ENCODE assay signal across 8 cellular contexts in the genomic region with DNA sequence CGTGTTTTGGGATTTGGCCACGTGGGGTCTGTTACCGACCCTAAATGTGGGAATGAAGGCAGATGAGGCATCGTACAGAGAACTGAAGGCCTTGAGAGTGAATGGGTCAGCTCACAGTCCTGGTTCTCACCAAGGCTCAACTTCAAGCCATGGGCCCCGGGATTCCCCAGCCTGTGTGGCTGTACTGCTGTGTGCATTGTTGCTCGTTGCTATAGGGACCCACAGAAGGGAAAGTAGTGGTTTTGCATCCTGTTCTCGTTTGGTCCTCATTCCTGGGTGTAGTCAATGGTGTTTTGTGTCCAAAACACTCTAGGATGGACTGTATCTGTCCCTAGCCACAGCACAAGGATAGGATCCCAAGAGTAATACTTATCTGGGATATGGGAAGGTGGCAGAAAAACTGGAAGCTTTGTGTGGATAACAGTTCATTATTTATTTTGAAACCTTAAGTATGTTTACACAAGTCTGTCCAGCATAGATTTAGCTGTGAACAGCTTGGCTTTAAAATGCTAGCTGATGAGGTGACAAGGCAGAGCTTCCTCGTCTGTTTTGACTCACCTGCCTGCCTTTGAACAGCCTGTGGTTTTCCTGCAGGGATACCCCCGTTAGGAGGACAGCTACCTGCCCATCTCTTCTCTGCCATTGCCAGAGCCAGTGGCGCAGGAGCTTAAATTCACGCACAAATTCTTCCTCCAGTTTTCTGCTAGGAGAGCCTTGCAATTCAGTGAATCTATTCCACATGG.
DNase-seq lines count a peak whose midpoint lies in the region; ATAC-seq and TF ChIP-seq lines count a peak whose summit lies in the region.

No MANE protein-coding gene starts in this region.

- H3T11ph ChIP-seq in H9 (ENCODE audit: low read length) = no peak overlapping the region

- no peak overlapping the region; the same call in 1 of the 2 replicates for H3K14ac ChIP-seq in H9 (ENCODE audit: insufficient read depth, low read length)

- H3K4me2 ChIP-seq in H9 (ENCODE audit: insufficient read depth, insufficient read length, low read length) = no peak overlapping the region

- no peaks in the 10 kb centered on the region for H3K79me1 ChIP-seq in H9 (ENCODE audit: insufficient read depth, low read depth, low read length, poor library complexity, severe bottlenecking)

- DNase-seq in Peyer's patch = peak in 2 of 3 donors; percentile 42 to 59
- peak; percentile 58 for DNase-seq in kidney tubule cell (ENCODE audit: low spot score)
- DNase-seq in A673 (ENCODE audit: low spot score) = no peak
- DNase-seq in H9 = no peak
- DNase-seq in CD14-positive monocyte (ENCODE audit: low spot score) = no peak
- no peak for DNase-seq in NCI-H82 (lab: John Stamatoyannopoulos, UW)

- no peaks in the 10 kb centered on the region for H3K23me2 ChIP-seq in H9 (ENCODE audit: insufficient read length, low read depth, low read length, poor library complexity, severe bottlenecking)

- no peak overlapping the region for H3K56ac ChIP-seq in H9 (ENCODE audit: insufficient read length, low read depth, low read length)

- no peak overlapping the region for H2BK5ac ChIP-seq in H9 (ENCODE audit: insufficient read length, low read length)

- H3K4me1 Mint-ChIP-seq in H9 = peaks cover 0 to 4% of the 10 kb centered on the region in 2 experiments; a peak in 2 of 4 replicates
- H3K4me1 Mint-ChIP-seq in CD14-positive monocyte = no peaks in the 10 kb centered on the region

- H3K4me3 ChIP-seq in Peyer's patch (no peak overlapping the region), A673 (ENCODE audit: low read depth, low read length, poor library complexity, severe bottlenecking) (no peak overlapping the region)

- H4K20me1 ChIP-seq in H9 (ENCODE audit: control insufficient read depth, insufficient read depth, insufficient read length) = no peaks in the 10 kb centered on the region

- H2BK20ac ChIP-seq in H9 (ENCODE audit: low read depth, low read length, poor library complexity, severe bottlenecking) = no peak overlapping the region

- H3K27me3 Mint-ChIP-seq in H9 (ENCODE audit: low read depth) (peaks cover 3% of the 10 kb centered on the region), CD14-positive monocyte (ENCODE audit: low read depth in 3 of 3) (peaks cover 0 to 2% (median 0%) of the 10 kb centered on the region in 3 donors)

- H3K9ac ChIP-seq in H9 (ENCODE audit: extremely low read depth, insufficient read length, low read length) = no peak overlapping the region

- H3K9me3 Mint-ChIP-seq in H9 (no peaks in the 10 kb centered on the region), CD14-positive monocyte (no peaks in the 10 kb centered on the region)

- H2BK15ac ChIP-seq in H9 (ENCODE audit: low read depth, low read length) = no peak overlapping the region

- H3K4me3 Mint-ChIP-seq in H9 (no peak overlapping the region), CD14-positive monocyte (no peak overlapping the region)

- WGBS in H9 (ENCODE audit: extremely low coverage, insufficient read length, low lambda C conversion rate) = no CpG with 5 or more reads among the region's 11 CpGs

- H4K91ac ChIP-seq in H9 (ENCODE audit: insufficient read length, low read depth, low read length) = no peak overlapping the region

- TF ChIP-seq POLR2A in Peyer's patch (IDR thresholded peaks at IDR 0.05) = no peak

- peaks cover 0 to 50% (median 0%) of the 10 kb centered on the region in 3 donors for H3K36me3 ChIP-seq in Peyer's patch
- H3K36me3 ChIP-seq in A673 (ENCODE audit: insufficient read depth, low read length, poor library complexity, severe bottlenecking) = no peaks in the 10 kb centered on the region

- TF ChIP-seq CTCF in Peyer's patch (IDR thresholded peaks at IDR 0.05) (no peak), A673 (conservative IDR thresholded peaks at IDR 0.05; ENCODE audit: low read depth, low read length) (no peak), H9 (conservative IDR thresholded peaks at IDR 0.05) (no peak), CD14-positive monocyte (IDR thresholded peaks at IDR 0.05) (no peak)

- H3K18ac ChIP-seq in H9 (ENCODE audit: insufficient read length, low read depth, low read length) = no peak overlapping the region

- no peak overlapping the region for H4K5ac ChIP-seq in H9 (ENCODE audit: insufficient read length, low read depth, low read length)

- no peak overlapping the region for H2AK5ac ChIP-seq in H9 (ENCODE audit: insufficient read length, low read length)

- POLR2A ChIA-PET in A673 (lab: Charles Lee; ENCODE audit: low non-redundant PET) = no interaction called here

- intact Hi-C loops in A673 (cut with micrococcal nuclease; ENCODE audit: unreplicated experiment) = no loop called here
- intact Hi-C loops in CD14-positive monocyte (cut with micrococcal nuclease) = no loop called here

- no peak overlapping the region for H2BK12ac ChIP-seq in H9 (ENCODE audit: insufficient read length, low read depth, low read length)

- no peak overlapping the region for H2BK120ac ChIP-seq in H9 (ENCODE audit: low read depth, low read length, poor library complexity, severe bottlenecking)

- no TSS peak for BruUV-seq in A673 (replicated peaks; lab: Mats Ljungman, UMichigan)

- CTCF ChIA-PET in A673 (lab: Charles Lee) = no interaction called here

- no peak overlapping the region for H3K27ac Mint-ChIP-seq in H9
- peak overlapping the region in 1 of 7 donors; percentile 26 for H3K27ac Mint-ChIP-seq in CD14-positive monocyte

- no peak overlapping the region for H3K23ac ChIP-seq in H9 (ENCODE audit: insufficient read length, low read depth, low read length)

- H3K36me3 Mint-ChIP-seq in H9 (ENCODE audit: insufficient read depth in 1 of 3, low read depth in 3 of 3) (0 out of 7 replicates have a peak, but pooled peaks cover 0 to 2% (median 0%) of the 10 kb centered on the region in 3 experiments), CD14-positive monocyte (no peaks in the 10 kb centered on the region)

- no peak overlapping the region for H3K4ac ChIP-seq in H9 (ENCODE audit: low read depth, low read length)

- H3K27ac ChIP-seq in Peyer's patch = peak overlapping the region in 2 of 4 donors; percentile 10 to 45
- no peak overlapping the region for H3K27ac ChIP-seq in A673 (ENCODE audit: low read depth, low read length, poor library complexity, severe bottlenecking)
- no peak overlapping the region for H3K27ac ChIP-seq in H9 (ENCODE audit: insufficient read length, low read depth, low read length)

- peaks cover 0 to 12% (median 6%) of the 10 kb centered on the region in 4 donors for H3K4me1 ChIP-seq in Peyer's patch
- no peaks in the 10 kb centered on the region for H3K4me1 ChIP-seq in A673 (ENCODE audit: insufficient read depth, low read length, poor library complexity, severe bottlenecking)
- H3K4me1 ChIP-seq in H9 (ENCODE audit: insufficient read depth, low read length) = no peaks in the 10 kb centered on the region

- no peaks in the 10 kb centered on the region for H3K27me3 ChIP-seq in Peyer's patch
- no peaks in the 10 kb centered on the region for H3K27me3 ChIP-seq in A673 (replicated peaks; ENCODE audit: insufficient read depth, low read depth, low read length, poor library complexity)
- H3K27me3 ChIP-seq in H9 (ENCODE audit: insufficient read depth, low read length) = no peaks in the 10 kb centered on the region

- H3K9me3 ChIP-seq in Peyer's patch (no peaks in the 10 kb centered on the region), A673 (ENCODE audit: low read depth, low read length, poor library complexity, severe bottlenecking) (no peaks in the 10 kb centered on the region), H9 (ENCODE audit: control insufficient read depth, low read depth, low read length) (no peaks in the 10 kb centered on the region)

- ATAC-seq in GM18868 (IDR thresholded peaks at IDR 0.05; ENCODE audit: unreplicated experiment) = peak; percentile 98
- ATAC-seq in HG02571 (IDR thresholded peaks at IDR 0.05; ENCODE audit: unreplicated experiment) = peak; percentile 98

- H3K79me2 ChIP-seq in H9 (ENCODE audit: insufficient read depth, low read length) = no peaks in the 10 kb centered on the region

- H4K8ac ChIP-seq in H9 (replicated peaks; ENCODE audit: insufficient read length, low read depth, low read length) = no peak overlapping the region

- no peak overlapping the region for H2AFZ ChIP-seq in H9 (ENCODE audit: low read length)

Comparison
In these comparisons a context has a peak if more than half of its experiments do, and no peak if none do; other contexts are left out.
1. DNase-seq: peak in Peyer's patch (2 of 3) and kidney tubule cell (single experiment); none in A673 (single experiment), H9 (single experiment), CD14-positive monocyte (single experiment) and NCI-H82 (single experiment).